ENCODE assay signal across 8 cellular contexts in the genomic region with DNA sequence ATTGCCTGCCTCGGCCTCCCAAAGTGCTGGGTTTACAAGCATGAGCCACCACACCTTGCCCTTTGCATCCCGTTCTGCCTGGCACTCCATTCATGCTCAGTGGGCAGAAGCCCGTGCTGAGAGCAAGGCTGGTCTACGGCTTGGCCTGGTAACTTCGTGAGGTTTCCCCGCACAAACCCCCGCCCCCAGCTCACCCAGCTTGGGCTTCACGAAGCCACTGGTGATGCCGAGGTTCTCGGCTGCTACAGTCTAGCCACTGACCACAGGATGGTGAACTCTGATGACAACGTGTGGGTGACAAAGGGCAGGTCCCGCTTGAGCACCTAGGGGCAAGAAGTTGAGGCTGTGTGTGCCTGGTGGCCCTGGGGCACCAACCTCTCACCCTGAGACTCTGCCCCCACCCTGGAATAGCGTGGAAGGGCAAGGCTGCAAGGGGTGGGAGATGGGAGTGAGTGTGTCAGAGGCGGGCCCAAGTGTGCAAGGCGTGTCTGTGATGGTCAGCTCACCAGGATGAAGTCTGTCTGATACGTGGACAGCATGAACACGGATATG. TPM values are rescaled to one million over a fixed set of nuclear protein-coding genes. Genes with fewer than 3 reads are reported as not detected.
"Had no signal": no experiment of that assay in that cellular context is flagged by ENCODE, and none has a peak within 500 bp of the region (broad histone marks: within the 10 kb centered on the region; RNA-seq: fewer than 3 reads in every experiment).

No MANE protein-coding gene starts in this region.

RNA-seq across cellular contexts. Expression of a gene that starts 3.7 kb away (rescaled TPM):
- total RNA-seq: epithelial cell of proximal tubule, fibroblast of lung, foreskin keratinocyte, hepatocyte, occipital lobe, renal cortical epithelial cell, SJCRH30, temporal lobe had no signal
- polyA plus RNA-seq: fibroblast of lung, foreskin keratinocyte had no signal

RNA-seq across cellular contexts. Expression of a gene that starts 45.7 kb away (rescaled TPM):
- total RNA-seq: renal cortical epithelial cell had no signal
